1 cellular context compared by ENCODE assay signal in genomic region chr22:46352691-46353386, GRCh38.
TF ChIP-seq lines count a peak whose summit lies in the region.

No MANE protein-coding gene starts in this region.

TF ChIP-seq in K562, 482 proteins besides CTCF, POLR2A, EP300 and RAD21 (continued from another document):
- TF ChIP-seq ATF1 (CRISPR knock-in tag; IDR thresholded peaks at IDR 0.05) (no peak), ATF1 (tag; IDR thresholded peaks at IDR 0.05) (no peak), TAL1 (IDR thresholded peaks at IDR 0.05) (no peak)
